Comparison of ENCODE assay signal across 2 cellular contexts in the genomic region with DNA sequence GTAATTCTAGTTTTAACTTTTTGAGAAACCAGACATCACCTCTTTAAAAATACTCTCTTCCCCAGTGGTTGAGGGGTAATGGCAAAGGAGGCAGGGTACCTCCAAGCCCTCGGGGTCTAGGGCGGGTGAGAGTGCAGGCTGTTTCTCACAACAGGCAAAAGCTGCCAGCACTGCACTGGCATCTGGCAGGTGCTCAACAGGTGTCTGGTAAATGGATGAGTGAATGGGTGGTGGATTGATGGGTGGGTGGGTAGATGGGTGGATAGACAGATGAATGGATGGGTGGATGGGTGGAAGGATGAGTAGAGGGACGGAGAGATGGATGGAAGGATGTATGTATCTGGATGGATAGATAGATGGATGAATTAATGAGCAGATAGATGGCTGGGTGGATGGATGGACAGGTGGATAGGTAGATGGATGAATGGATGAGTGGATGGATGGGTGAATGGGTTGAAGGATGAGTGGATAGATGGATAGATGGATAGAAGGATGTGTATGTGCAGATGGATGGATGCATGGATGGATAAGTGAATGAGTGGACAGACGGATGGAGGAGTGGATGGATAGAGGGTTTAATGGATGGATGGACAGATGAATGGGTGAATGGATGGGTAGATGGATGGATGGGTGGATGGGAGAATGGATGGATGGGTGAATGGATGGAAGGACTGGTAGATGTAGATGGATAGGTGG.
TF ChIP-seq lines count a peak whose summit lies in the region.

No MANE protein-coding gene starts in this region.

TF ChIP-seq in IMR-90, 13 proteins besides CTCF, POLR2A, EP300 and RAD21:
- TF ChIP-seq, protein P1, sequence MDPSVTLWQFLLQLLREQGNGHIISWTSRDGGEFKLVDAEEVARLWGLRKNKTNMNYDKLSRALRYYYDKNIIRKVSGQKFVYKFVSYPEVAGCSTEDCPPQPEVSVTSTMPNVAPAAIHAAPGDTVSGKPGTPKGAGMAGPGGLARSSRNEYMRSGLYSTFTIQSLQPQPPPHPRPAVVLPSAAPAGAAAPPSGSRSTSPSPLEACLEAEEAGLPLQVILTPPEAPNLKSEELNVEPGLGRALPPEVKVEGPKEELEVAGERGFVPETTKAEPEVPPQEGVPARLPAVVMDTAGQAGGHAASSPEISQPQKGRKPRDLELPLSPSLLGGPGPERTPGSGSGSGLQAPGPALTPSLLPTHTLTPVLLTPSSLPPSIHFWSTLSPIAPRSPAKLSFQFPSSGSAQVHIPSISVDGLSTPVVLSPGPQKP (IDR thresholded peaks at IDR 0.05; ENCODE audit: borderline replicate concordance, low read depth, low read length): no peak
- TF ChIP-seq MXI1 (IDR thresholded peaks at IDR 0.05; ENCODE audit: borderline replicate concordance, low read depth, low read length): no peak
- TF ChIP-seq NFE2L2 (IDR thresholded peaks at IDR 0.05; ENCODE audit: low read depth, low read length): no peak
- no peak for TF ChIP-seq FOS (IDR thresholded peaks at IDR 0.05; ENCODE audit: low read depth, low read length)
- TF ChIP-seq CEBPB (IDR thresholded peaks at IDR 0.05; ENCODE audit: low read depth, low read length): no peak
- TF ChIP-seq MAZ (IDR thresholded peaks at IDR 0.05; ENCODE audit: borderline replicate concordance, low read depth, low read length): no peak
- TF ChIP-seq, protein P2, sequence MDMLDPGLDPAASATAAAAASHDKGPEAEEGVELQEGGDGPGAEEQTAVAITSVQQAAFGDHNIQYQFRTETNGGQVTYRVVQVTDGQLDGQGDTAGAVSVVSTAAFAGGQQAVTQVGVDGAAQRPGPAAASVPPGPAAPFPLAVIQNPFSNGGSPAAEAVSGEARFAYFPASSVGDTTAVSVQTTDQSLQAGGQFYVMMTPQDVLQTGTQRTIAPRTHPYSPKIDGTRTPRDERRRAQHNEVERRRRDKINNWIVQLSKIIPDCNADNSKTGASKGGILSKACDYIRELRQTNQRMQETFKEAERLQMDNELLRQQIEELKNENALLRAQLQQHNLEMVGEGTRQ (IDR thresholded peaks at IDR 0.05; ENCODE audit: low read depth, low read length): no peak
- TF ChIP-seq BHLHE40 (IDR thresholded peaks at IDR 0.05; ENCODE audit: low read depth, low read length): no peak
- TF ChIP-seq RCOR1 (IDR thresholded peaks at IDR 0.05; ENCODE audit: insufficient replicate concordance, low read length): no peak
- TF ChIP-seq RFX5 (IDR thresholded peaks at IDR 0.05; ENCODE audit: low read depth, low read length): no peak
- TF ChIP-seq SMC3 (IDR thresholded peaks at IDR 0.05; ENCODE audit: low read depth, low read length): no peak
- TF ChIP-seq MAFK (IDR thresholded peaks at IDR 0.05; ENCODE audit: low read depth, low read length): no peak

TF ChIP-seq in H1, 55 proteins besides CTCF, POLR2A, EP300 and RAD21:
- no peak for TF ChIP-seq ASH2L (IDR thresholded peaks at IDR 0.05; ENCODE audit: low read length)
- no peak for TF ChIP-seq SIN3A (conservative IDR thresholded peaks at IDR 0.05 in 1 of 2, IDR thresholded peaks at IDR 0.05 in 1 of 2; ENCODE audit: low read depth in 1 of 2, low read length in 2 of 2)
- TF ChIP-seq, protein P3, sequence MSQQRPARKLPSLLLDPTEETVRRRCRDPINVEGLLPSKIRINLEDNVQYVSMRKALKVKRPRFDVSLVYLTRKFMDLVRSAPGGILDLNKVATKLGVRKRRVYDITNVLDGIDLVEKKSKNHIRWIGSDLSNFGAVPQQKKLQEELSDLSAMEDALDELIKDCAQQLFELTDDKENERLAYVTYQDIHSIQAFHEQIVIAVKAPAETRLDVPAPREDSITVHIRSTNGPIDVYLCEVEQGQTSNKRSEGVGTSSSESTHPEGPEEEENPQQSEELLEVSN (IDR thresholded peaks at IDR 0.05): no peak
- no peak for TF ChIP-seq YY1 (IDR thresholded peaks at IDR 0.05; ENCODE audit: low read depth, low read length)
- TF ChIP-seq, protein P2 (IDR thresholded peaks at IDR 0.05; ENCODE audit: low read length): no peak
- TF ChIP-seq, protein P4, sequence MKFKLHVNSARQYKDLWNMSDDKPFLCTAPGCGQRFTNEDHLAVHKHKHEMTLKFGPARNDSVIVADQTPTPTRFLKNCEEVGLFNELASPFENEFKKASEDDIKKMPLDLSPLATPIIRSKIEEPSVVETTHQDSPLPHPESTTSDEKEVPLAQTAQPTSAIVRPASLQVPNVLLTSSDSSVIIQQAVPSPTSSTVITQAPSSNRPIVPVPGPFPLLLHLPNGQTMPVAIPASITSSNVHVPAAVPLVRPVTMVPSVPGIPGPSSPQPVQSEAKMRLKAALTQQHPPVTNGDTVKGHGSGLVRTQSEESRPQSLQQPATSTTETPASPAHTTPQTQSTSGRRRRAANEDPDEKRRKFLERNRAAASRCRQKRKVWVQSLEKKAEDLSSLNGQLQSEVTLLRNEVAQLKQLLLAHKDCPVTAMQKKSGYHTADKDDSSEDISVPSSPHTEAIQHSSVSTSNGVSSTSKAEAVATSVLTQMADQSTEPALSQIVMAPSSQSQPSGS (IDR thresholded peaks at IDR 0.05; ENCODE audit: low read length): no peak
- TF ChIP-seq JUN (IDR thresholded peaks at IDR 0.05; ENCODE audit: low read depth, low read length): no peak
- no peak for TF ChIP-seq CHD2 (IDR thresholded peaks at IDR 0.05; ENCODE audit: low read length)
- TF ChIP-seq RXRA (IDR thresholded peaks at IDR 0.05; ENCODE audit: insufficient read depth, low read depth, low read length): no peak
- TF ChIP-seq KDM5A (IDR thresholded peaks at IDR 0.05; ENCODE audit: low read length): no peak
- TF ChIP-seq SIX5 (IDR thresholded peaks at IDR 0.05; ENCODE audit: low read depth, low read length): no peak
- no peak for TF ChIP-seq BRCA1 (IDR thresholded peaks at IDR 0.05; ENCODE audit: low read depth, low read length)
- TF ChIP-seq SUZ12 (IDR thresholded peaks at IDR 0.05; ENCODE audit: low read length): no peak
- TF ChIP-seq CBX8 (IDR thresholded peaks at IDR 0.05; ENCODE audit: borderline replicate concordance, low read depth, low read length): no peak
- TF ChIP-seq CBX5 (IDR thresholded peaks at IDR 0.05; ENCODE audit: low read depth, low read length): no peak
- no peak for TF ChIP-seq JUND (IDR thresholded peaks at IDR 0.05; ENCODE audit: low read length)
- TF ChIP-seq CREB1 (IDR thresholded peaks at IDR 0.05): no peak
- TF ChIP-seq TCF12 (IDR thresholded peaks at IDR 0.05; ENCODE audit: low read depth, low read length): no peak
